ENCODE assay signal across 9 cellular contexts in genomic region chr2:131353170-131353697, GRCh38. TPM values are rescaled to one million over a fixed set of nuclear protein-coding genes. Genes with fewer than 3 reads are reported as not detected.
"Had no signal": no experiment of that assay in that cellular context is flagged by ENCODE, and none has a peak within 500 bp of the region (broad histone marks: within the 10 kb centered on the region; RNA-seq: fewer than 3 reads in every experiment).

No MANE protein-coding gene starts in this region.

RNA-seq across cellular contexts. Expression of gene RAB6D, which starts 10.7 kb away (rescaled TPM):
- total RNA-seq: activated CD4-positive, alpha-beta T cell treated with anti-CD3 and anti-CD28 coated beads, Interleukin-2, amount 10 ng/mL, durations not matched to agents 7 days and 5 days; activated naive CD4-positive, alpha-beta T cell treated with anti-CD3 and anti-CD28 coated beads, Interleukin-2, amount 50 U/mL, for 72 hours; activated naive CD8-positive, alpha-beta T cell treated with anti-CD3 and anti-CD28 coated beads, Interleukin-2, amount 10 ng/mL, durations not matched to agents 7 days and 5 days; ascending aorta; bronchial epithelial cell; endothelial cell of umbilical vein; gastroesophageal sphincter; glomerular endothelial cell; T-helper 1 cell treated with Interleukin-12 subunit alpha and Interleukin-12 subunit beta and Interleukin-4 antibody, amounts not matched to agents 30 ng/mL and 1 ng/mL, for 36 hours had no signal
